In the genomic region with DNA sequence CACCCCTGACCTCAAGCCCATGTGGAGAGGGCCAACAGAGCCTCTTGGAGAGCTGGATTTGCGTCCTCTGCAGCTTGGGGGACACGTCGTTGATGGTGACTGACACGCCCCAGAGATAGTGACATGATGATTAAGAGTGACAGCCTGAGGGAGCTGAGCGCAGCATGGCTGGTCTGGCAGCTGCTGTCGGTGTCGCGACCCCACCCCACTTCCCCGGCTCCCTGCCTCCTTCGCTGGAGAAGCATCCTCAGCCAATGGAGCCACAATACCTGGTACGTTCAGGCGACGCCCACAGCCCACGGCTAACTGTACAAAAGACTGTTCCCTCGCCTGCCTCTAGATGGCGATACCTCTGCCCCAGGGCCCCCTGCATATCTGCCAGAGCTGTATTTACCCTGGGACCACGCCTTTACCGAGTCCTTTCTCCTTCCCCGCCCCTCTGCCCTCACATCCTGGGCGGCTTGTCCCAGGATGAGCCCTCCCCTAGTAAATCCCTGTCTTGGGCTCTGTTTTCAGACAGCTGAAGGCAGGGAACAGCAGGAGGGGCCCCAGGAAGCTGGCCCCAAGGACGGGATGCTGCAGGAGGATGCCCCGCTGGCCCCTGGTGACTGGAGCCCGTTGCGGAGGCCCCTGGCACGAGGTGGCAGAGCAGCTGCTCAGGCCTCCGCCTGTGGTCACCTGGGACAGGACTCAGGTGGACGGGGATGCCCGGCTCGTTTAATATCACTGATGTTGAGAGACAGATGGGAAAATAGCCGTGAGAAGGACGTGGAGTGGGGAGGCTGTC, we compare ENCODE assay signal across 1 cellular context.
TF ChIP-seq lines count a peak whose summit lies in the region.

No MANE protein-coding gene starts in this region.

TF ChIP-seq in SK-N-SH, 30 proteins besides CTCF, POLR2A, EP300 and RAD21 (continued from another document):
- TF ChIP-seq, protein P1, sequence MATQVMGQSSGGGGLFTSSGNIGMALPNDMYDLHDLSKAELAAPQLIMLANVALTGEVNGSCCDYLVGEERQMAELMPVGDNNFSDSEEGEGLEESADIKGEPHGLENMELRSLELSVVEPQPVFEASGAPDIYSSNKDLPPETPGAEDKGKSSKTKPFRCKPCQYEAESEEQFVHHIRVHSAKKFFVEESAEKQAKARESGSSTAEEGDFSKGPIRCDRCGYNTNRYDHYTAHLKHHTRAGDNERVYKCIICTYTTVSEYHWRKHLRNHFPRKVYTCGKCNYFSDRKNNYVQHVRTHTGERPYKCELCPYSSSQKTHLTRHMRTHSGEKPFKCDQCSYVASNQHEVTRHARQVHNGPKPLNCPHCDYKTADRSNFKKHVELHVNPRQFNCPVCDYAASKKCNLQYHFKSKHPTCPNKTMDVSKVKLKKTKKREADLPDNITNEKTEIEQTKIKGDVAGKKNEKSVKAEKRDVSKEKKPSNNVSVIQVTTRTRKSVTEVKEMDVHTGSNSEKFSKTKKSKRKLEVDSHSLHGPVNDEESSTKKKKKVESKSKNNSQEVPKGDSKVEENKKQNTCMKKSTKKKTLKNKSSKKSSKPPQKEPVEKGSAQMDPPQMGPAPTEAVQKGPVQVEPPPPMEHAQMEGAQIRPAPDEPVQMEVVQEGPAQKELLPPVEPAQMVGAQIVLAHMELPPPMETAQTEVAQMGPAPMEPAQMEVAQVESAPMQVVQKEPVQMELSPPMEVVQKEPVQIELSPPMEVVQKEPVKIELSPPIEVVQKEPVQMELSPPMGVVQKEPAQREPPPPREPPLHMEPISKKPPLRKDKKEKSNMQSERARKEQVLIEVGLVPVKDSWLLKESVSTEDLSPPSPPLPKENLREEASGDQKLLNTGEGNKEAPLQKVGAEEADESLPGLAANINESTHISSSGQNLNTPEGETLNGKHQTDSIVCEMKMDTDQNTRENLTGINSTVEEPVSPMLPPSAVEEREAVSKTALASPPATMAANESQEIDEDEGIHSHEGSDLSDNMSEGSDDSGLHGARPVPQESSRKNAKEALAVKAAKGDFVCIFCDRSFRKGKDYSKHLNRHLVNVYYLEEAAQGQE (IDR thresholded peaks at IDR 0.05; ENCODE audit: low read depth, low read length), result no peak
- TF ChIP-seq, protein P2, sequence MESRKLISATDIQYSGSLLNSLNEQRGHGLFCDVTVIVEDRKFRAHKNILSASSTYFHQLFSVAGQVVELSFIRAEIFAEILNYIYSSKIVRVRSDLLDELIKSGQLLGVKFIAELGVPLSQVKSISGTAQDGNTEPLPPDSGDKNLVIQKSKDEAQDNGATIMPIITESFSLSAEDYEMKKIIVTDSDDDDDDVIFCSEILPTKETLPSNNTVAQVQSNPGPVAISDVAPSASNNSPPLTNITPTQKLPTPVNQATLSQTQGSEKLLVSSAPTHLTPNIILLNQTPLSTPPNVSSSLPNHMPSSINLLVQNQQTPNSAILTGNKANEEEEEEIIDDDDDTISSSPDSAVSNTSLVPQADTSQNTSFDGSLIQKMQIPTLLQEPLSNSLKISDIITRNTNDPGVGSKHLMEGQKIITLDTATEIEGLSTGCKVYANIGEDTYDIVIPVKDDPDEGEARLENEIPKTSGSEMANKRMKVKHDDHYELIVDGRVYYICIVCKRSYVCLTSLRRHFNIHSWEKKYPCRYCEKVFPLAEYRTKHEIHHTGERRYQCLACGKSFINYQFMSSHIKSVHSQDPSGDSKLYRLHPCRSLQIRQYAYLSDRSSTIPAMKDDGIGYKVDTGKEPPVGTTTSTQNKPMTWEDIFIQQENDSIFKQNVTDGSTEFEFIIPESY (IDR thresholded peaks at IDR 0.05; ENCODE audit: borderline replicate concordance, low read depth), result no peak
- no peak for TF ChIP-seq GABPA (IDR thresholded peaks at IDR 0.05; ENCODE audit: low read depth)
- TF ChIP-seq CHD2 (IDR thresholded peaks at IDR 0.05; ENCODE audit: low read length, partially characterized antibody), result peak; percentile 8
TF ChIP-seq in SK-N-SH: peak in this region for 2.
